ENCODE assay signal across 16 cellular contexts in genomic region chrX:77937291-77937690, GRCh38. TPM values are rescaled to one million over a fixed set of nuclear protein-coding genes. Genes with fewer than 3 reads are reported as not detected.
A peak's percentile ranks its signal among the peaks of the same experiment; 100 is the strongest.
DNase-seq lines count a peak whose midpoint lies in the region; ATAC-seq, FAIRE-seq and TF ChIP-seq lines count a peak whose summit lies in the region.
"Had no signal": no experiment of that assay in that cellular context is flagged by ENCODE, and none has a peak within 500 bp of the region (broad histone marks: within the 10 kb centered on the region; RNA-seq: fewer than 3 reads in every experiment).

No MANE protein-coding gene starts in this region.

- H3K36me3 ChIP-seq in left lung (no peaks in the 10 kb centered on the region), H7 (replicated peaks; ENCODE audit: control insufficient read depth, insufficient read depth, low read length) (no peaks in the 10 kb centered on the region)
- H3K36me3 ChIP-seq: BLaER1 treated with 17β-estradiol and CSF1 and Interleukin-3, amounts not matched to agents 10 nM and 100 nM had no signal

- DNase-seq in EL (peak; percentile 2), OCI-M1 (lab: John Stamatoyannopoulos, UW) (peak; percentile 33), left lung (no peak), mesenteric fat pad (ENCODE audit: low spot score) (no peak), NCI-H1048 (lab: John Stamatoyannopoulos, UW) (no peak), H7 (no peak)
- no peak for DNase-seq in stimulated activated CD4-positive, alpha-beta T cell treated with anti-CD3 and anti-CD28 coated beads, Interleukin-15, amount 100 ng/mL, for 24 hours
- DNase-seq: activated CD4-positive, alpha-beta T cell treated with anti-CD3 and anti-CD28 coated beads, Interleukin-2, amount 10 ng/mL, durations not matched to agents 24 days and 14 days; foreskin melanocyte; islet precursor cell; NCI-H1930; NCI-H82; SHP77 had no signal

- TF ChIP-seq CTCF in left lung (IDR thresholded peaks at IDR 0.05) = no peak

- H3K4me3 ChIP-seq in left lung (no peak overlapping the region), H7 (ENCODE audit: insufficient read depth, low read depth, low read length) (no peak overlapping the region)
- H3K4me3 ChIP-seq: BLaER1 treated with 17β-estradiol and CSF1 and Interleukin-3, amounts not matched to agents 10 nM and 100 nM had no signal

- FAIRE-seq in colon (lab: Jason Lieb, UNC) = peak; percentile 38

- no peaks in the 10 kb centered on the region for H3K27me3 ChIP-seq in left lung
- no peaks in the 10 kb centered on the region for H3K27me3 ChIP-seq in H7 (ENCODE audit: control insufficient read depth, insufficient read depth, low read length)

- no peak overlapping the region for H3K27ac ChIP-seq in left lung
- H3K27ac ChIP-seq: BLaER1 treated with 17β-estradiol and CSF1 and Interleukin-3, amounts not matched to agents 10 nM and 100 nM had no signal

- no peaks in the 10 kb centered on the region for H3K9me3 ChIP-seq in left lung

- no peaks in the 10 kb centered on the region for H3K4me1 ChIP-seq in left lung

- peak; percentile 25 for ATAC-seq in left lung

- intact Hi-C loops in left lung (cut with DNase I) = no loop called here

RNA-seq across cellular contexts. Expression of gene ATP7A, which starts 26.8 kb away (rescaled TPM):
- total RNA-seq in left lung (10 to 100 TPM; 14.9 to 16.2 TPM), mesenteric fat pad (9.2 TPM)
- total RNA-seq in H7 (2014; rRNA removed; shearing (Covaris generic)) = 2.1 and 2.5 TPM in 2 replicates

RNA-seq across cellular contexts. Expression of gene PGAM4, which starts 32.1 kb away (rescaled TPM):
- total RNA-seq in left lung (not detected), mesenteric fat pad (not detected)
- total RNA-seq in H7 (2014; rRNA removed; shearing (Covaris generic)) = 0.26 and 0.28 TPM in 2 replicates
- total RNA-seq: osteocyte had no signal

RNA-seq across cellular contexts. Expression of gene COX7B, which starts 38.0 kb away (rescaled TPM):
- total RNA-seq in left lung (100 to 1,000 TPM; 192 to 215 TPM), mesenteric fat pad (225 TPM)
- 220 and 313 TPM in 2 replicates for total RNA-seq in H7 (2014; rRNA removed; shearing (Covaris generic))

RNA-seq across cellular contexts. Expression of gene MAGT1, which starts 42.1 kb away (rescaled TPM):
- total RNA-seq in left lung = 10 to 100 TPM; 85.9 to 90.6 TPM
- 56.5 TPM for total RNA-seq in mesenteric fat pad
- total RNA-seq in H7 (2014; rRNA removed; shearing (Covaris generic)) = 39.5 and 44.8 TPM in 2 replicates

Comparison
In these comparisons a context has a peak if more than half of its experiments do, and no peak if none do; other contexts are left out.
1. DNase-seq: peak in EL (single experiment) and OCI-M1 (single experiment); none in left lung (0 of 2), stimulated activated CD4-positive, alpha-beta T cell treated with anti-CD3 and anti-CD28 coated beads, Interleukin-15, amount 100 ng/mL, for 24 hours (single experiment), mesenteric fat pad (single experiment), NCI-H1048 (single experiment) and H7 (single experiment).